Comparison of ENCODE assay signal across 1 cellular context in the genomic region with DNA sequence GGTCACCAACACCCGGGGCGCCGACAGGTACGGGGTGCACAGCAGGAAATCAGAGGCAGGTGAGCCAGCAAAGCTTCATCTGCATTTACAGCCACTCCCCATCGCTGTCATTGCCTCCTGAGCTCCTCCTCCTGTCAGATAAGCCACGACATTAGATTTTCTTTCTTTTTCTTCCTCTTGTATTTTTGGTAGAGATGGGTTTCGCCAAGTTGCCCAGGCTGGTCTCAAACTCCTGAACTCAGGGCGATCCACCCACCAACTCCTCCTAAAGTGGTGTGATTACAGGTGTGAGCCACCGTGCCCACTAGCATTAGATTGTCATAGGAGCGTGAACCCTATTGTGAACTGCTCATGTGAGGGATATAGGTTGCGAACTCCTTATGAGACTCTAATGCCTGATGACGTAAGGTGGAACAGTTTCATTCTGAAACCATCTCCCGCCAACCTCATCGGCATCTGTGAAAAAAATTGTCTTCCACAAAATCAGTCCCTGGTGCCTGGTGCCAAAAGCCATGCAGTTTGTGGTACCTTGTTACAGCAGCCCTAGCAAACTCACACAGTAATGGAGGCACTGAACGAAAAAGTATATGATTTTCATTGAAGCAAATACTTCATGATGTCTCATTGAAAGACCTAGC.
TF ChIP-seq lines count a peak whose summit lies in the region.

No MANE protein-coding gene starts in this region.

TF ChIP-seq in GM23338, 12 proteins besides CTCF, POLR2A, EP300 and RAD21 (continued from another document):
- TF ChIP-seq, protein P1, sequence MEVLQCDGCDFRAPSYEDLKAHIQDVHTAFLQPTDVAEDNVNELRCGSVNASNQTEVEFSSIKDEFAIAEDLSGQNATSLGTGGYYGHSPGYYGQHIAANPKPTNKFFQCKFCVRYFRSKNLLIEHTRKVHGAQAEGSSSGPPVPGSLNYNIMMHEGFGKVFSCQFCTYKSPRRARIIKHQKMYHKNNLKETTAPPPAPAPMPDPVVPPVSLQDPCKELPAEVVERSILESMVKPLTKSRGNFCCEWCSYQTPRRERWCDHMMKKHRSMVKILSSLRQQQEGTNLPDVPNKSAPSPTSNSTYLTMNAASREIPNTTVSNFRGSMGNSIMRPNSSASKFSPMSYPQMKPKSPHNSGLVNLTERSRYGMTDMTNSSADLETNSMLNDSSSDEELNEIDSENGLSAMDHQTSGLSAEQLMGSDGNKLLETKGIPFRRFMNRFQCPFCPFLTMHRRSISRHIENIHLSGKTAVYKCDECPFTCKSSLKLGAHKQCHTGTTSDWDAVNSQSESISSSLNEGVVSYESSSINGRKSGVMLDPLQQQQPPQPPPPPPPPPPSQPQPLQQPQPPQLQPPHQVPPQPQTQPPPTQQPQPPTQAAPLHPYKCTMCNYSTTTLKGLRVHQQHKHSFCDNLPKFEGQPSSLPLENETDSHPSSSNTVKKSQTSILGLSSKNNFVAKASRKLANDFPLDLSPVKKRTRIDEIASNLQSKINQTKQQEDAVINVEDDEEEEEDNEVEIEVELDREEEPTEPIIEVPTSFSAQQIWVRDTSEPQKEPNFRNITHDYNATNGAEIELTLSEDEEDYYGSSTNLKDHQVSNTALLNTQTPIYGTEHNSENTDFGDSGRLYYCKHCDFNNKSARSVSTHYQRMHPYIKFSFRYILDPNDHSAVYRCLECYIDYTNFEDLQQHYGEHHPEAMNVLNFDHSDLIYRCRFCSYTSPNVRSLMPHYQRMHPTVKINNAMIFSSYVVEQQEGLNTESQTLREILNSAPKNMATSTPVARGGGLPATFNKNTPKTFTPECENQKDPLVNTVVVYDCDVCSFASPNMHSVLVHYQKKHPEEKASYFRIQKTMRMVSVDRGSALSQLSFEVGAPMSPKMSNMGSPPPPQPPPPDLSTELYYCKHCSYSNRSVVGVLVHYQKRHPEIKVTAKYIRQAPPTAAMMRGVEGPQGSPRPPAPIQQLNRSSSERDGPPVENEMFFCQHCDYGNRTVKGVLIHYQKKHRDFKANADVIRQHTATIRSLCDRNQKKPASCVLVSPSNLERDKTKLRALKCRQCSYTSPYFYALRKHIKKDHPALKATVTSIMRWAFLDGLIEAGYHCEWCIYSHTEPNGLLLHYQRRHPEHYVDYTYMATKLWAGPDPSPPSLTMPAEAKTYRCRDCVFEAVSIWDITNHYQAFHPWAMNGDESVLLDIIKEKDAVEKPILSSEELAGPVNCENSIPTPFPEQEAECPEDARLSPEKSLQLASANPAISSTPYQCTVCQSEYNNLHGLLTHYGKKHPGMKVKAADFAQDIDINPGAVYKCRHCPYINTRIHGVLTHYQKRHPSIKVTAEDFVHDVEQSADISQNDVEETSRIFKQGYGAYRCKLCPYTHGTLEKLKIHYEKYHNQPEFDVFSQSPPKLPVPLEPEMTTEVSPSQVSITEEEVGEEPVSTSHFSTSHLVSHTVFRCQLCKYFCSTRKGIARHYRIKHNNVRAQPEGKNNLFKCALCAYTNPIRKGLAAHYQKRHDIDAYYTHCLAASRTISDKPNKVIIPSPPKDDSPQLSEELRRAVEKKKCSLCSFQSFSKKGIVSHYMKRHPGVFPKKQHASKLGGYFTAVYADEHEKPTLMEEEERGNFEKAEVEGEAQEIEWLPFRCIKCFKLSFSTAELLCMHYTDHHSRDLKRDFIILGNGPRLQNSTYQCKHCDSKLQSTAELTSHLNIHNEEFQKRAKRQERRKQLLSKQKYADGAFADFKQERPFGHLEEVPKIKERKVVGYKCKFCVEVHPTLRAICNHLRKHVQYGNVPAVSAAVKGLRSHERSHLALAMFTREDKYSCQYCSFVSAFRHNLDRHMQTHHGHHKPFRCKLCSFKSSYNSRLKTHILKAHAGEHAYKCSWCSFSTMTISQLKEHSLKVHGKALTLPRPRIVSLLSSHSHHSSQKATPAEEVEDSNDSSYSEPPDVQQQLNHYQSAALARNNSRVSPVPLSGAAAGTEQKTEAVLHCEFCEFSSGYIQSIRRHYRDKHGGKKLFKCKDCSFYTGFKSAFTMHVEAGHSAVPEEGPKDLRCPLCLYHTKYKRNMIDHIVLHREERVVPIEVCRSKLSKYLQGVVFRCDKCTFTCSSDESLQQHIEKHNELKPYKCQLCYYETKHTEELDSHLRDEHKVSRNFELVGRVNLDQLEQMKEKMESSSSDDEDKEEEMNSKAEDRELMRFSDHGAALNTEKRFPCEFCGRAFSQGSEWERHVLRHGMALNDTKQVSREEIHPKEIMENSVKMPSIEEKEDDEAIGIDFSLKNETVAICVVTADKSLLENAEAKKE (CRISPR knock-in tag; IDR thresholded peaks at IDR 0.05): no peak
- TF ChIP-seq JUNB (IDR thresholded peaks at IDR 0.05; ENCODE audit: unreplicated experiment): no peak
- TF ChIP-seq ZNF331 (CRISPR knock-in tag; IDR thresholded peaks at IDR 0.05; ENCODE audit: low read depth): no peak
